ENCODE assay signal across 2 cellular contexts in the genomic region with DNA sequence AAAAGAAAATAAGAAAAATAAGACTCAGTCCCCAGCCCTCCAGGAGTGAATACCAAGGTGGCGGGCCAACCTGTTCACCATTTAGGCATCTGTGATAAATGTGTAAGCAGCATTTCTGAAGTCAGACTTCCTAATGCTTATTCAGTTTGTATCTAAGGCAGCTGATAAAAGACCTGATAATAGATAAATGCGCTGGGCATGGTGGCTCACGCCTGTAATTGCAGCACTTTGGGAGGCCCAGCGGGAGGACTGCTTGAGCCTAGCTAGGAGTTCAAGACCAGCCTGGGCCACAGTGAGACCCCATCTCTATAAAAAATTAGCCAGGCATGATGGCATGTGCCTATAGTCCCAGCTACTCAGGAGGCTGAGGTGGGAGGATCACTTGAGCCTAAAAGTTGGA.
TF ChIP-seq lines count a peak whose summit lies in the region.

No MANE protein-coding gene starts in this region.

TF ChIP-seq in GM23338, 12 proteins besides CTCF, POLR2A, EP300 and RAD21 (continued from another document):
- TF ChIP-seq, protein P1, sequence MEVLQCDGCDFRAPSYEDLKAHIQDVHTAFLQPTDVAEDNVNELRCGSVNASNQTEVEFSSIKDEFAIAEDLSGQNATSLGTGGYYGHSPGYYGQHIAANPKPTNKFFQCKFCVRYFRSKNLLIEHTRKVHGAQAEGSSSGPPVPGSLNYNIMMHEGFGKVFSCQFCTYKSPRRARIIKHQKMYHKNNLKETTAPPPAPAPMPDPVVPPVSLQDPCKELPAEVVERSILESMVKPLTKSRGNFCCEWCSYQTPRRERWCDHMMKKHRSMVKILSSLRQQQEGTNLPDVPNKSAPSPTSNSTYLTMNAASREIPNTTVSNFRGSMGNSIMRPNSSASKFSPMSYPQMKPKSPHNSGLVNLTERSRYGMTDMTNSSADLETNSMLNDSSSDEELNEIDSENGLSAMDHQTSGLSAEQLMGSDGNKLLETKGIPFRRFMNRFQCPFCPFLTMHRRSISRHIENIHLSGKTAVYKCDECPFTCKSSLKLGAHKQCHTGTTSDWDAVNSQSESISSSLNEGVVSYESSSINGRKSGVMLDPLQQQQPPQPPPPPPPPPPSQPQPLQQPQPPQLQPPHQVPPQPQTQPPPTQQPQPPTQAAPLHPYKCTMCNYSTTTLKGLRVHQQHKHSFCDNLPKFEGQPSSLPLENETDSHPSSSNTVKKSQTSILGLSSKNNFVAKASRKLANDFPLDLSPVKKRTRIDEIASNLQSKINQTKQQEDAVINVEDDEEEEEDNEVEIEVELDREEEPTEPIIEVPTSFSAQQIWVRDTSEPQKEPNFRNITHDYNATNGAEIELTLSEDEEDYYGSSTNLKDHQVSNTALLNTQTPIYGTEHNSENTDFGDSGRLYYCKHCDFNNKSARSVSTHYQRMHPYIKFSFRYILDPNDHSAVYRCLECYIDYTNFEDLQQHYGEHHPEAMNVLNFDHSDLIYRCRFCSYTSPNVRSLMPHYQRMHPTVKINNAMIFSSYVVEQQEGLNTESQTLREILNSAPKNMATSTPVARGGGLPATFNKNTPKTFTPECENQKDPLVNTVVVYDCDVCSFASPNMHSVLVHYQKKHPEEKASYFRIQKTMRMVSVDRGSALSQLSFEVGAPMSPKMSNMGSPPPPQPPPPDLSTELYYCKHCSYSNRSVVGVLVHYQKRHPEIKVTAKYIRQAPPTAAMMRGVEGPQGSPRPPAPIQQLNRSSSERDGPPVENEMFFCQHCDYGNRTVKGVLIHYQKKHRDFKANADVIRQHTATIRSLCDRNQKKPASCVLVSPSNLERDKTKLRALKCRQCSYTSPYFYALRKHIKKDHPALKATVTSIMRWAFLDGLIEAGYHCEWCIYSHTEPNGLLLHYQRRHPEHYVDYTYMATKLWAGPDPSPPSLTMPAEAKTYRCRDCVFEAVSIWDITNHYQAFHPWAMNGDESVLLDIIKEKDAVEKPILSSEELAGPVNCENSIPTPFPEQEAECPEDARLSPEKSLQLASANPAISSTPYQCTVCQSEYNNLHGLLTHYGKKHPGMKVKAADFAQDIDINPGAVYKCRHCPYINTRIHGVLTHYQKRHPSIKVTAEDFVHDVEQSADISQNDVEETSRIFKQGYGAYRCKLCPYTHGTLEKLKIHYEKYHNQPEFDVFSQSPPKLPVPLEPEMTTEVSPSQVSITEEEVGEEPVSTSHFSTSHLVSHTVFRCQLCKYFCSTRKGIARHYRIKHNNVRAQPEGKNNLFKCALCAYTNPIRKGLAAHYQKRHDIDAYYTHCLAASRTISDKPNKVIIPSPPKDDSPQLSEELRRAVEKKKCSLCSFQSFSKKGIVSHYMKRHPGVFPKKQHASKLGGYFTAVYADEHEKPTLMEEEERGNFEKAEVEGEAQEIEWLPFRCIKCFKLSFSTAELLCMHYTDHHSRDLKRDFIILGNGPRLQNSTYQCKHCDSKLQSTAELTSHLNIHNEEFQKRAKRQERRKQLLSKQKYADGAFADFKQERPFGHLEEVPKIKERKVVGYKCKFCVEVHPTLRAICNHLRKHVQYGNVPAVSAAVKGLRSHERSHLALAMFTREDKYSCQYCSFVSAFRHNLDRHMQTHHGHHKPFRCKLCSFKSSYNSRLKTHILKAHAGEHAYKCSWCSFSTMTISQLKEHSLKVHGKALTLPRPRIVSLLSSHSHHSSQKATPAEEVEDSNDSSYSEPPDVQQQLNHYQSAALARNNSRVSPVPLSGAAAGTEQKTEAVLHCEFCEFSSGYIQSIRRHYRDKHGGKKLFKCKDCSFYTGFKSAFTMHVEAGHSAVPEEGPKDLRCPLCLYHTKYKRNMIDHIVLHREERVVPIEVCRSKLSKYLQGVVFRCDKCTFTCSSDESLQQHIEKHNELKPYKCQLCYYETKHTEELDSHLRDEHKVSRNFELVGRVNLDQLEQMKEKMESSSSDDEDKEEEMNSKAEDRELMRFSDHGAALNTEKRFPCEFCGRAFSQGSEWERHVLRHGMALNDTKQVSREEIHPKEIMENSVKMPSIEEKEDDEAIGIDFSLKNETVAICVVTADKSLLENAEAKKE (CRISPR knock-in tag; IDR thresholded peaks at IDR 0.05): no peak
- no peak for TF ChIP-seq ZNF114 (CRISPR knock-in tag; IDR thresholded peaks at IDR 0.05)
- TF ChIP-seq JUNB (IDR thresholded peaks at IDR 0.05; ENCODE audit: unreplicated experiment): no peak

TF ChIP-seq in SK-N-SH treated with all-trans-retinoic acid at 6 μM for 48 hours, 23 proteins besides CTCF, POLR2A, EP300 and RAD21 (continued from another document):
- TF ChIP-seq, protein P2, sequence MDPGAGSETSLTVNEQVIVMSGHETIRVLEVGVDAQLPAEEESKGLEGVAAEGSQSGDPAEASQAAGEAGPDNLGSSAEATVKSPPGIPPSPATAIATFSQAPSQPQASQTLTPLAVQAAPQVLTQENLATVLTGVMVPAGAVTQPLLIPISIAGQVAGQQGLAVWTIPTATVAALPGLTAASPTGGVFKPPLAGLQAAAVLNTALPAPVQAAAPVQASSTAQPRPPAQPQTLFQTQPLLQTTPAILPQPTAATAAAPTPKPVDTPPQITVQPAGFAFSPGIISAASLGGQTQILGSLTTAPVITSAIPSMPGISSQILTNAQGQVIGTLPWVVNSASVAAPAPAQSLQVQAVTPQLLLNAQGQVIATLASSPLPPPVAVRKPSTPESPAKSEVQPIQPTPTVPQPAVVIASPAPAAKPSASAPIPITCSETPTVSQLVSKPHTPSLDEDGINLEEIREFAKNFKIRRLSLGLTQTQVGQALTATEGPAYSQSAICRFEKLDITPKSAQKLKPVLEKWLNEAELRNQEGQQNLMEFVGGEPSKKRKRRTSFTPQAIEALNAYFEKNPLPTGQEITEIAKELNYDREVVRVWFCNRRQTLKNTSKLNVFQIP (CRISPR knock-in tag; IDR thresholded peaks at IDR 0.05; ENCODE audit: borderline replicate concordance, low read depth): no peak
- no peak for TF ChIP-seq TCF4 (CRISPR knock-in tag; IDR thresholded peaks at IDR 0.05; ENCODE audit: borderline replicate concordance)
- TF ChIP-seq ZNF8 (CRISPR knock-in tag; IDR thresholded peaks at IDR 0.05): no peak
- TF ChIP-seq, protein P3, sequence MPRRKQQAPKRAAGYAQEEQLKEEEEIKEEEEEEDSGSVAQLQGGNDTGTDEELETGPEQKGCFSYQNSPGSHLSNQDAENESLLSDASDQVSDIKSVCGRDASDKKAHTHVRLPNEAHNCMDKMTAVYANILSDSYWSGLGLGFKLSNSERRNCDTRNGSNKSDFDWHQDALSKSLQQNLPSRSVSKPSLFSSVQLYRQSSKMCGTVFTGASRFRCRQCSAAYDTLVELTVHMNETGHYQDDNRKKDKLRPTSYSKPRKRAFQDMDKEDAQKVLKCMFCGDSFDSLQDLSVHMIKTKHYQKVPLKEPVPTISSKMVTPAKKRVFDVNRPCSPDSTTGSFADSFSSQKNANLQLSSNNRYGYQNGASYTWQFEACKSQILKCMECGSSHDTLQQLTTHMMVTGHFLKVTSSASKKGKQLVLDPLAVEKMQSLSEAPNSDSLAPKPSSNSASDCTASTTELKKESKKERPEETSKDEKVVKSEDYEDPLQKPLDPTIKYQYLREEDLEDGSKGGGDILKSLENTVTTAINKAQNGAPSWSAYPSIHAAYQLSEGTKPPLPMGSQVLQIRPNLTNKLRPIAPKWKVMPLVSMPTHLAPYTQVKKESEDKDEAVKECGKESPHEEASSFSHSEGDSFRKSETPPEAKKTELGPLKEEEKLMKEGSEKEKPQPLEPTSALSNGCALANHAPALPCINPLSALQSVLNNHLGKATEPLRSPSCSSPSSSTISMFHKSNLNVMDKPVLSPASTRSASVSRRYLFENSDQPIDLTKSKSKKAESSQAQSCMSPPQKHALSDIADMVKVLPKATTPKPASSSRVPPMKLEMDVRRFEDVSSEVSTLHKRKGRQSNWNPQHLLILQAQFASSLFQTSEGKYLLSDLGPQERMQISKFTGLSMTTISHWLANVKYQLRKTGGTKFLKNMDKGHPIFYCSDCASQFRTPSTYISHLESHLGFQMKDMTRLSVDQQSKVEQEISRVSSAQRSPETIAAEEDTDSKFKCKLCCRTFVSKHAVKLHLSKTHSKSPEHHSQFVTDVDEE (CRISPR knock-in tag; IDR thresholded peaks at IDR 0.05): no peak
- no peak for TF ChIP-seq RARB (CRISPR knock-in tag; IDR thresholded peaks at IDR 0.05)
- TF ChIP-seq SNAI2 (CRISPR knock-in tag; IDR thresholded peaks at IDR 0.05): no peak
- TF ChIP-seq ZNF565 (CRISPR knock-in tag; conservative IDR thresholded peaks at IDR 0.05; ENCODE audit: low read depth): no peak
- no peak for TF ChIP-seq ESRRG (CRISPR knock-in tag; IDR thresholded peaks at IDR 0.05)
- no peak for TF ChIP-seq ZC3H10 (CRISPR knock-in tag; IDR thresholded peaks at IDR 0.05)
- no peak for TF ChIP-seq ZFP30 (CRISPR knock-in tag; IDR thresholded peaks at IDR 0.05)
- TF ChIP-seq, protein P4, sequence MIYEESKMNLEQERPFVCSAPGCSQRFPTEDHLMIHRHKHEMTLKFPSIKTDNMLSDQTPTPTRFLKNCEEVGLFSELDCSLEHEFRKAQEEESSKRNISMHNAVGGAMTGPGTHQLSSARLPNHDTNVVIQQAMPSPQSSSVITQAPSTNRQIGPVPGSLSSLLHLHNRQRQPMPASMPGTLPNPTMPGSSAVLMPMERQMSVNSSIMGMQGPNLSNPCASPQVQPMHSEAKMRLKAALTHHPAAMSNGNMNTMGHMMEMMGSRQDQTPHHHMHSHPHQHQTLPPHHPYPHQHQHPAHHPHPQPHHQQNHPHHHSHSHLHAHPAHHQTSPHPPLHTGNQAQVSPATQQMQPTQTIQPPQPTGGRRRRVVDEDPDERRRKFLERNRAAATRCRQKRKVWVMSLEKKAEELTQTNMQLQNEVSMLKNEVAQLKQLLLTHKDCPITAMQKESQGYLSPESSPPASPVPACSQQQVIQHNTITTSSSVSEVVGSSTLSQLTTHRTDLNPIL (CRISPR knock-in tag; IDR thresholded peaks at IDR 0.05; ENCODE audit: low read depth): no peak
- no peak for TF ChIP-seq GLIS3 (CRISPR knock-in tag; IDR thresholded peaks at IDR 0.05)
- no peak for TF ChIP-seq ZFP3 (CRISPR knock-in tag; IDR thresholded peaks at IDR 0.05)
TF ChIP-seq in SK-N-SH treated with all-trans-retinoic acid at 6 μM for 48 hours: peak in this region for 0.
